In genomic region chr2:177692042-177692823, GRCh38 we compare ENCODE assay signal across 21 cellular contexts.
DNase-seq lines count a peak whose midpoint lies in the region; ATAC-seq and TF ChIP-seq lines count a peak whose summit lies in the region.
"Had no signal": no experiment of that assay in that cellular context is flagged by ENCODE, and none has a peak within 500 bp of the region (broad histone marks: within the 10 kb centered on the region; RNA-seq: fewer than 3 reads in every experiment).

No MANE protein-coding gene starts in this region.

- H3K4me3 Mint-ChIP-seq in chondrocyte (ENCODE audit: unreplicated experiment), result no peak overlapping the region
- H3K4me3 Mint-ChIP-seq: B cell, naive B cell had no signal

- H3K27ac ChIP-seq in body of pancreas (peak overlapping the region in 3 of 4 donors; percentile 26 to 63 (median 49)), ovary (peak overlapping the region in 1 of 2 donors; percentile 26)
- H3K27ac ChIP-seq: lower lobe of right lung, prostate gland had no signal

- peaks cover 74% of the 10 kb centered on the region for H3K4me1 ChIP-seq in Loucy (ENCODE audit: insufficient read depth, low read length, poor library complexity, severe bottlenecking)
- H3K4me1 ChIP-seq in body of pancreas, result peaks cover 13% of the 10 kb centered on the region
- peaks cover 5% of the 10 kb centered on the region for H3K4me1 ChIP-seq in ovary (ENCODE audit: insufficient read depth)
- H3K4me1 ChIP-seq: lower lobe of right lung, prostate gland had no signal

- H3K27me3 Mint-ChIP-seq in chondrocyte (ENCODE audit: low read depth), result peaks cover 5% of the 10 kb centered on the region

- no peak for TF ChIP-seq EP300 in ovary (IDR thresholded peaks at IDR 0.05)

- H3K9me3 ChIP-seq in Loucy (ENCODE audit: insufficient read depth, low read depth, low read length) (no peaks in the 10 kb centered on the region), body of pancreas (no peaks in the 10 kb centered on the region), ovary (no peaks in the 10 kb centered on the region)
- H3K9me3 ChIP-seq: Caco-2, lower lobe of right lung, prostate gland had no signal

- WGBS in body of pancreas, 2 donors, result 11 to 23% methylated on average over 2 of the region's 2 CpGs
- 45 to 49% (median 46%) methylated on average over 2 of the region's 2 CpGs for WGBS in ovary, 3 donors

- H3K4me1 Mint-ChIP-seq in chondrocyte (ENCODE audit: low read depth), result no peaks in the 10 kb centered on the region
- H3K4me1 Mint-ChIP-seq: B cell, naive B cell had no signal

- H3K9me2 ChIP-seq in Loucy (replicated peaks; ENCODE audit: low read depth, low read length), result no peaks in the 10 kb centered on the region

- peak overlapping the region; percentile 58 for H3K4me2 ChIP-seq in Loucy (ENCODE audit: low read depth, low read length, poor library complexity, severe bottlenecking)

- no peaks in the 10 kb centered on the region for H3K36me3 ChIP-seq in Loucy (ENCODE audit: insufficient read depth, low read length)
- H3K36me3 ChIP-seq in body of pancreas (replicated peaks in 1 of 2; ENCODE audit: insufficient read depth in 1 of 2, low read depth in 2 of 2), result no peaks in the 10 kb centered on the region
- no peaks in the 10 kb centered on the region for H3K36me3 ChIP-seq in kidney epithelial cell (ENCODE audit: control insufficient read depth, insufficient read depth, low read length)
- H3K36me3 ChIP-seq in ovary, result no peaks in the 10 kb centered on the region
- H3K36me3 ChIP-seq: lower lobe of right lung, prostate gland had no signal

- ATAC-seq in body of pancreas, result peak; percentile 48
- ATAC-seq: GM12878, lower lobe of right lung, Right ventricle myocardium inferior had no signal

- H3F3A ChIP-seq in Loucy (ENCODE audit: low read depth), result peaks cover 7% of the 10 kb centered on the region

- no peak for TF ChIP-seq POLR2A in body of pancreas (IDR thresholded peaks at IDR 0.05)
- no peak for TF ChIP-seq POLR2A in ovary (IDR thresholded peaks at IDR 0.05)

- no peaks in the 10 kb centered on the region for H3K9me3 Mint-ChIP-seq in chondrocyte (ENCODE audit: low read depth)
- H3K9me3 Mint-ChIP-seq: naive B cell had no signal

- 0 out of 2 replicates have a peak overlapping the region, but pooled peaks have one; percentile 42 for H2AFZ ChIP-seq in Loucy (ENCODE audit: low read length)

- no peaks in the 10 kb centered on the region for H4K20me1 ChIP-seq in Loucy (ENCODE audit: insufficient read depth, low read length, poor library complexity, severe bottlenecking)

- TF ChIP-seq CTCF in Loucy (conservative IDR thresholded peaks at IDR 0.05; ENCODE audit: low read length), result no peak
- TF ChIP-seq CTCF in body of pancreas (IDR thresholded peaks at IDR 0.05), result no peak
- no peak for TF ChIP-seq CTCF in kidney epithelial cell (IDR thresholded peaks at IDR 0.05; ENCODE audit: insufficient read depth, low read length, poor library complexity, severe bottlenecking)
- no peak for TF ChIP-seq CTCF in chondrocyte (IDR thresholded peaks at IDR 0.05)
- no peak for TF ChIP-seq CTCF in ovary (IDR thresholded peaks at IDR 0.05)

- peak overlapping the region; percentile 60 for H3K4me3 ChIP-seq in Loucy (ENCODE audit: low read length, poor library complexity, severe bottlenecking)
- no peak overlapping the region for H3K4me3 ChIP-seq in body of pancreas
- no peak overlapping the region for H3K4me3 ChIP-seq in kidney epithelial cell (ENCODE audit: low read depth, low read length)
- no peak overlapping the region for H3K4me3 ChIP-seq in ovary
- H3K4me3 ChIP-seq: GM12878, lower lobe of right lung, prostate gland had no signal

- DNase-seq in body of pancreas, result no peak
- DNase-seq in kidney epithelial cell (ENCODE audit: low read depth), result peak; percentile 28
- peak; percentile 90 for DNase-seq in renal cortical epithelial cell (ENCODE audit: low read depth)
- no peak for DNase-seq in chondrocyte (ENCODE audit: low spot score)
- DNase-seq in DMS79 (lab: John Stamatoyannopoulos, UW), result no peak
- DNase-seq in ovary, result no peak
- DNase-seq: activated CD4-positive, alpha-beta T cell treated with anti-CD3 and anti-CD28 coated beads, Interleukin-2, amount 50 U/mL, for 1 hour; activated CD8-positive, alpha-beta memory T cell treated with anti-CD3 and anti-CD28 coated beads, Interleukin-2, amount 50 U/mL, for 48 hours; activated naive CD4-positive, alpha-beta T cell; aorta; foreskin fibroblast; GF-D8; lower lobe of right lung; naive B cell; NCI-H446 treated with DMSO at 0.1 percent for 48 hours had no signal

- no peak overlapping the region for H3K27ac Mint-ChIP-seq in chondrocyte (ENCODE audit: unreplicated experiment)
- H3K27ac Mint-ChIP-seq: B cell had no signal

- H3K27me3 ChIP-seq in Loucy (ENCODE audit: insufficient read depth, low read length, poor library complexity, severe bottlenecking) (no peaks in the 10 kb centered on the region), body of pancreas (no peaks in the 10 kb centered on the region), kidney epithelial cell (ENCODE audit: control insufficient read depth, insufficient read depth, low read length) (no peaks in the 10 kb centered on the region), ovary (no peaks in the 10 kb centered on the region)

- no peaks in the 10 kb centered on the region for H3K36me3 Mint-ChIP-seq in chondrocyte (ENCODE audit: low read depth)

- H3K9ac ChIP-seq in Loucy (ENCODE audit: low read depth, low read length, poor library complexity, severe bottlenecking), result peak overlapping the region; percentile 48

- peaks cover 12% of the 10 kb centered on the region for H3K79me2 ChIP-seq in Loucy (ENCODE audit: insufficient read depth, low read length)

- intact Hi-C loops in body of pancreas (cut with DNase I), result no loop called here
- intact Hi-C loops in ovary (cut with DNase I), result no loop called here

Comparison
In these comparisons a context has a peak if more than half of its experiments do, and no peak if none do; other contexts are left out.
1. DNase-seq: peak in kidney epithelial cell (single experiment) and renal cortical epithelial cell (single experiment); none in body of pancreas (0 of 4), chondrocyte (single experiment), DMS79 (single experiment) and ovary (0 of 5).